Comparison of ENCODE assay signal across 8 cellular contexts in genomic region chr7:107744345-107744750, GRCh38. TPM values are rescaled to one million over a fixed set of nuclear protein-coding genes. Genes with fewer than 3 reads are reported as not detected.
DNase-seq lines count a peak whose midpoint lies in the region; ATAC-seq and TF ChIP-seq lines count a peak whose summit lies in the region.

No MANE protein-coding gene starts in this region.

- H3K27ac ChIP-seq in OCI-LY1 (ENCODE audit: low read depth, low read length, poor library complexity, severe bottlenecking) (peak overlapping the region; percentile 93), endodermal cell (ENCODE audit: low read depth, low read length) (peak overlapping the region; percentile 97)

- peak overlapping the region; percentile 98 for H3K27ac Mint-ChIP-seq in endodermal cell
- peak overlapping the region; percentile 100 for H3K27ac Mint-ChIP-seq in nephron progenitor cell

- 0% methylated on average over 3 to 22 of the region's 22 CpGs for WGBS in endodermal cell (ENCODE audit: insufficient coverage in 1 of 2, insufficient read length in 1 of 2), 2 experiments

- peak overlapping the region; percentile 70 for H3K9ac ChIP-seq in OCI-LY1 (ENCODE audit: low read length)
- H3K9ac ChIP-seq in endodermal cell (ENCODE audit: extremely low read depth, low read length, poor library complexity, severe bottlenecking), result peak overlapping the region; percentile 79

- no peaks in the 10 kb centered on the region for H3F3A ChIP-seq in OCI-LY1 (ENCODE audit: insufficient read depth, low read length)

- peaks cover 52% of the 10 kb centered on the region for H3K79me2 ChIP-seq in OCI-LY1 (ENCODE audit: insufficient read depth, low read length)

- H3K27me3 ChIP-seq in OCI-LY1 (ENCODE audit: insufficient read depth, low read length) (no peaks in the 10 kb centered on the region), endodermal cell (ENCODE audit: control insufficient read depth, insufficient read depth, low read length, poor library complexity, severe bottlenecking) (peaks cover 14% of the 10 kb centered on the region)

- DNase-seq in SIG-M5 treated with dmso at 0.1 percent for 504 hours (lab: John Stamatoyannopoulos, UW; ENCODE audit: unreplicated experiment) (peak; percentile 63), SIG-M5 (lab: John Stamatoyannopoulos, UW) (no peak), endodermal cell (no peak), nephron progenitor cell (no peak), mesenteric fat pad (ENCODE audit: low spot score) (no peak), inferior parietal cortex (ENCODE audit: extremely low spot score) (no peak)

- H3K36me3 Mint-ChIP-seq in endodermal cell (ENCODE audit: low read depth), result no peaks in the 10 kb centered on the region
- H3K36me3 Mint-ChIP-seq in nephron progenitor cell (ENCODE audit: low read depth), result peaks cover 10% of the 10 kb centered on the region

- peak; percentile 30 for ATAC-seq in HG02798 (IDR thresholded peaks at IDR 0.05; ENCODE audit: poor library complexity, unreplicated experiment)

- peaks cover 11% of the 10 kb centered on the region for H3K27me3 Mint-ChIP-seq in endodermal cell (ENCODE audit: insufficient read depth)
- H3K27me3 Mint-ChIP-seq in nephron progenitor cell (ENCODE audit: low read depth, poor library complexity), result peaks cover 18% of the 10 kb centered on the region

- H3K4me1 ChIP-seq in OCI-LY1 (ENCODE audit: insufficient read depth, low read length, severe bottlenecking), result peaks cover 42% of the 10 kb centered on the region
- H3K4me1 ChIP-seq in endodermal cell (ENCODE audit: control insufficient read depth, insufficient read depth, low read length), result no peaks in the 10 kb centered on the region

- H3K4me3 Mint-ChIP-seq in endodermal cell (peak overlapping the region; percentile 95), nephron progenitor cell (peak overlapping the region; percentile 96)

- no peaks in the 10 kb centered on the region for H3K9me2 ChIP-seq in OCI-LY1 (ENCODE audit: low read depth, low read length)

- H3K36me3 ChIP-seq in OCI-LY1 (ENCODE audit: insufficient read depth, low read length) (peaks cover 20% of the 10 kb centered on the region), endodermal cell (ENCODE audit: control insufficient read depth, insufficient read depth, low read length) (peaks cover 12% of the 10 kb centered on the region)

- TF ChIP-seq CTCF in OCI-LY1 (IDR thresholded peaks at IDR 0.05; ENCODE audit: low read length), result no peak
- no peak for TF ChIP-seq CTCF in endodermal cell (conservative IDR thresholded peaks at IDR 0.05)
- TF ChIP-seq CTCF in nephron progenitor cell (IDR thresholded peaks at IDR 0.05), result no peak

- H3K4me2 ChIP-seq in OCI-LY1 (ENCODE audit: low read length), result peak overlapping the region; percentile 76

- peaks cover 18% of the 10 kb centered on the region for H3K4me1 Mint-ChIP-seq in endodermal cell
- peaks cover 26% of the 10 kb centered on the region for H3K4me1 Mint-ChIP-seq in nephron progenitor cell

- peak overlapping the region; percentile 79 for H3K4me3 ChIP-seq in OCI-LY1 (ENCODE audit: low read depth, low read length, poor library complexity, severe bottlenecking)
- peak overlapping the region; percentile 93 for H3K4me3 ChIP-seq in endodermal cell (ENCODE audit: low read length)

- H3K9me3 ChIP-seq in OCI-LY1 (ENCODE audit: low read length) (no peaks in the 10 kb centered on the region), endodermal cell (ENCODE audit: control insufficient read depth, low read length) (no peaks in the 10 kb centered on the region)

- H2AFZ ChIP-seq in OCI-LY1 (ENCODE audit: low read length), result no peak overlapping the region

- H3K9me3 Mint-ChIP-seq in endodermal cell (no peaks in the 10 kb centered on the region), nephron progenitor cell (no peaks in the 10 kb centered on the region)

- no peaks in the 10 kb centered on the region for H4K20me1 ChIP-seq in OCI-LY1 (ENCODE audit: insufficient read depth, low read length)

RNA-seq across cellular contexts. Expression of gene CBLL1, which starts 0.4 kb away (rescaled TPM):
- total RNA-seq in endodermal cell (10 to 100 TPM; 33.3 to 34.7 TPM), mesenteric fat pad (23.8 TPM)
- polyA plus RNA-seq in endodermal cell (2013, experiment 1 of 2), result 35.0 TPM
- polyA plus RNA-seq in endodermal cell (2013, experiment 2 of 2), result 32.7 TPM

RNA-seq across cellular contexts. Expression of gene SLC26A3, which starts 58.7 kb away (rescaled TPM):
- not detected for total RNA-seq in endodermal cell
- polyA plus RNA-seq in endodermal cell (2013, experiment 1 of 2), result not detected
- not detected for polyA plus RNA-seq in endodermal cell (2013, experiment 2 of 2)
- 0.45 TPM for total RNA-seq in mesenteric fat pad
